ENCODE assay signal across 16 cellular contexts in the genomic region with DNA sequence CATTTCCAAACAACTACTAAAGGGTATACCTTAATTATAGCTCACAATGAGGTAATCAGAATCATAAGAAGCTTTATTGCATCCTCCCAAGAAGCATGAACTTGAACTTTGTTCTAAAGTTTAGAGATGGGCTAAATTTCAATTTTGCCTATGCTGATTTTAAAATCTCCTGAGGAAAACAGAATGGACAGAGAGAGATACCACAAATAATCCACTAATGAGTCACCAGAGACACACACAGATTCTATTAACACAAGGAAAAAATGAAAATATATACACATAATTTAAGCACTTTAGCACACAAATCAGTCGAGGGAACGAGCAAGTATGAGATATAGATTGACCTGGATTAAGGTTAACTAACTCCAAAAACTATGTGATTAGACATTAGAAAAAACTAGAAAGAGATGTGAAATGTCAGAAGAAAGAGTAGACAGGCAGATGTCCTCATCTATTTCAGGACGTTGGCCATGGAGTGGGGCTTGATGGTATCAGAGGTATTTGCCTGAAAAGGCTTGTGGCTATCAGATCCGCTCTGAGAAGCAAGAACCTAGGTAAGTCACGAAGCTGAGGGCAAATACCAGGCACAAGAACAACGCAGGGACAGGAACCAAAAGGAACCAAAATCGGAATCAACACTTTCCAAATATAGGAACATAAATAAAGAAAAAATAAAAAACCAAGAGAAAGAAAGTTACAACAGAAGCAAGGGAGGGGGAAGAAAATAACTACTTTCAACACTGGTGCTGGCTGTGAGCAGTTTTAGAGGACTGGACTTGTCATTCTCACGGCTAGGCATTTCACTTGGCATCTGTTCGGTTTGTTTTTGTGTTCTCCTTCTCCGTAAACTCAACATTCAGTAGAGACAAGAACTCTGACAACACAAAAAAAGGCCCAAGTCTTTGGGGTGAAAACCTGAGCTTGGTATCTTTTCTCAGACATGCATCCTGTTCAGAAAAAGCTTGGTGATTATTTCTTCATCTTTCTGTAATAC.
DNase-seq lines count a peak whose midpoint lies in the region; FAIRE-seq and TF ChIP-seq lines count a peak whose summit lies in the region.
"Had no signal": no experiment of that assay in that cellular context is flagged by ENCODE, and none has a peak within 500 bp of the region (broad histone marks: within the 10 kb centered on the region; RNA-seq: fewer than 3 reads in every experiment).

No MANE protein-coding gene starts in this region.

- no peaks in the 10 kb centered on the region; the same call in 1 of the 2 replicates for H3F3A ChIP-seq in GM23248 (ENCODE audit: insufficient read depth)

- no peaks in the 10 kb centered on the region for H3K9me3 ChIP-seq in GM23248 (ENCODE audit: low read depth)
- H3K9me3 ChIP-seq in astrocyte (ENCODE audit: insufficient read depth, low read depth, low read length), result no peaks in the 10 kb centered on the region
- no peaks in the 10 kb centered on the region for H3K9me3 ChIP-seq in hepatocyte (ENCODE audit: low read depth)
- H3K9me3 ChIP-seq in OCI-LY7 (ENCODE audit: low read length), result no peaks in the 10 kb centered on the region

- CTCF ChIA-PET in OCI-LY7 (lab: Charles Lee; ENCODE audit: unreplicated experiment), result no interaction called here

- peak overlapping the region; percentile 92 for H3K27ac Mint-ChIP-seq in astrocyte (ENCODE audit: unreplicated experiment)
- H3K27ac Mint-ChIP-seq: CD8-positive, alpha-beta T cell; GM23338 had no signal

- H3K4me3 ChIP-seq in GM23248 (no peak overlapping the region), astrocyte (ENCODE audit: insufficient read depth, low read depth, low read length) (no peak overlapping the region), hepatocyte (no peak overlapping the region), OCI-LY7 (ENCODE audit: low read depth, low read length, poor library complexity, severe bottlenecking) (no peak overlapping the region)
- H3K4me3 ChIP-seq: GM12878, GM23338 had no signal

- no peaks in the 10 kb centered on the region for H3K79me2 ChIP-seq in GM23248 (ENCODE audit: insufficient read depth)
- H3K79me2 ChIP-seq in astrocyte (ENCODE audit: insufficient read depth, low read length), result no peaks in the 10 kb centered on the region
- no peaks in the 10 kb centered on the region for H3K79me2 ChIP-seq in hepatocyte
- no peaks in the 10 kb centered on the region for H3K79me2 ChIP-seq in OCI-LY7 (ENCODE audit: insufficient read depth, low read depth, low read length)

- POLR2A ChIA-PET in OCI-LY7 (lab: Charles Lee), result interaction anchor here (0.6 kb wide), 1 partner anchor 322 kb away, joined by 3 read pairs; no protein-coding TSS in a partner anchor

- H3K36me3 ChIP-seq in GM23248 (ENCODE audit: low read depth) (no peaks in the 10 kb centered on the region), astrocyte (ENCODE audit: insufficient read depth, low read length) (no peaks in the 10 kb centered on the region), hepatocyte (replicated peaks; ENCODE audit: insufficient read depth, low read depth) (no peaks in the 10 kb centered on the region), OCI-LY7 (ENCODE audit: insufficient read depth, low read length) (no peaks in the 10 kb centered on the region)

- no peaks in the 10 kb centered on the region for H3K27me3 Mint-ChIP-seq in astrocyte (ENCODE audit: low read depth, unreplicated experiment)

- BruUV-seq in OCI-LY7 (replicated peaks; lab: Mats Ljungman, UMichigan), result no TSS peak

- H4K20me1 ChIP-seq in GM23248 (ENCODE audit: insufficient read depth) (no peaks in the 10 kb centered on the region), astrocyte (ENCODE audit: insufficient read depth, low read length) (no peaks in the 10 kb centered on the region), hepatocyte (ENCODE audit: insufficient read depth, poor library complexity, severe bottlenecking) (no peaks in the 10 kb centered on the region), OCI-LY7 (ENCODE audit: insufficient read depth, low read length) (no peaks in the 10 kb centered on the region)

- no peak for FAIRE-seq in astrocyte (lab: Jason Lieb, UNC)
- FAIRE-seq: GM12878, RCC 7860 had no signal

- in situ Hi-C loops in GM23248 (cut with MboI), result no loop called here

- peak; percentile 30 for DNase-seq in GM23248
- DNase-seq in astrocyte (ENCODE audit: low read depth), result no peak
- DNase-seq in myocyte (ENCODE audit: low read depth), result peak; percentile 48
- DNase-seq in NCI-H748 treated with DMSO at 0.1 percent for 48 hours (lab: John Stamatoyannopoulos, UW), result no peak
- no peak for DNase-seq in GM19238 (ENCODE audit: insufficient read length, low spot score)
- no peak for DNase-seq in hepatocyte (ENCODE audit: low spot score)
- no peak for DNase-seq in OCI-LY7 (ENCODE audit: low spot score)
- DNase-seq: CD8-positive, alpha-beta T cell; NCI-H1105 treated with DMSO at 0.1 percent for 48 hours; NCI-H1930; NCI-H2171; NCI-H510A; SHP77 treated with DMSO at 0.1 percent for 48 hours had no signal

- H3K4me1 Mint-ChIP-seq in astrocyte (ENCODE audit: low read depth, unreplicated experiment), result peaks cover 15% of the 10 kb centered on the region

- no peak overlapping the region for H3K4me3 Mint-ChIP-seq in astrocyte (ENCODE audit: unreplicated experiment)
- H3K4me3 Mint-ChIP-seq: CD8-positive, alpha-beta T cell; GM23338 had no signal

- H3K36me3 Mint-ChIP-seq in astrocyte (ENCODE audit: low read depth, unreplicated experiment), result no peaks in the 10 kb centered on the region
- H3K36me3 Mint-ChIP-seq: CD8-positive, alpha-beta T cell had no signal

- WGBS in GM23248 (ENCODE audit: low coverage in 1 of 2, low lambda C conversion rate in 2 of 2, missing lambda C conversion rate in 2 of 2), 2 experiments, result 34 to 36% methylated on average over 10 of the region's 10 CpGs
- whole genome bisulfite sequencing in hepatocyte (ENCODE audit: low lambda C conversion rate, missing lambda C conversion rate), result 80% methylated on average over 10 of the region's 10 CpGs

- H3K9ac ChIP-seq in GM23248 (no peak overlapping the region), astrocyte (ENCODE audit: low read length) (no peak overlapping the region)

- peaks cover 21% of the 10 kb centered on the region; the same call in 1 of the 2 replicates for H3K4me1 ChIP-seq in GM23248 (ENCODE audit: insufficient read depth)
- H3K4me1 ChIP-seq in astrocyte (ENCODE audit: insufficient read depth, low read length), result no peaks in the 10 kb centered on the region
- no peaks in the 10 kb centered on the region for H3K4me1 ChIP-seq in hepatocyte (ENCODE audit: insufficient read depth)
- H3K4me1 ChIP-seq in OCI-LY7 (ENCODE audit: insufficient read depth, low read length, poor library complexity, severe bottlenecking), result no peaks in the 10 kb centered on the region

- H2AFZ ChIP-seq in GM23248, result 0 out of 2 replicates have a peak overlapping the region, but pooled peaks have one; percentile 25
- H2AFZ ChIP-seq in astrocyte (ENCODE audit: low read depth, low read length), result no peak overlapping the region
- H2AFZ ChIP-seq in hepatocyte, result no peak overlapping the region
- H2AFZ ChIP-seq in OCI-LY7 (ENCODE audit: low read length), result no peak overlapping the region
- H2AFZ ChIP-seq: GM23338 had no signal

- H3K27ac ChIP-seq in GM23248 (no peak overlapping the region), astrocyte (ENCODE audit: low read depth, low read length) (no peak overlapping the region), hepatocyte (no peak overlapping the region), OCI-LY7 (ENCODE audit: low read depth, low read length, poor library complexity, severe bottlenecking) (no peak overlapping the region)

- intact Hi-C loops in OCI-LY7 (cut with micrococcal nuclease; ENCODE audit: unreplicated experiment), result no loop called here

- no peak for TF ChIP-seq CTCF in astrocyte (IDR thresholded peaks at IDR 0.05; ENCODE audit: insufficient read depth, low read depth, low read length)
- TF ChIP-seq CTCF in hepatocyte (IDR thresholded peaks at IDR 0.05; ENCODE audit: poor library complexity), result no peak
- TF ChIP-seq CTCF in OCI-LY7 (conservative IDR thresholded peaks at IDR 0.05; ENCODE audit: low read length), result no peak

- H3K4me2 ChIP-seq in GM23248 (ENCODE audit: unreplicated experiment) (peak overlapping the region; percentile 20), astrocyte (ENCODE audit: low read length) (no peak overlapping the region), hepatocyte (no peak overlapping the region), OCI-LY7 (ENCODE audit: low read length) (no peak overlapping the region)
- H3K4me2 ChIP-seq: GM23338 had no signal

- H3K9me2 ChIP-seq in GM23248 (ENCODE audit: insufficient read depth) (no peaks in the 10 kb centered on the region), hepatocyte (replicated peaks; ENCODE audit: insufficient read depth) (no peaks in the 10 kb centered on the region), OCI-LY7 (ENCODE audit: insufficient read depth, low read length) (no peaks in the 10 kb centered on the region)

- H3K27me3 ChIP-seq in GM23248 (replicated peaks; ENCODE audit: insufficient read depth) (no peaks in the 10 kb centered on the region), astrocyte (ENCODE audit: insufficient read depth, low read length) (no peaks in the 10 kb centered on the region), hepatocyte (no peaks in the 10 kb centered on the region)

- peaks cover 3% of the 10 kb centered on the region for H3K9me3 Mint-ChIP-seq in astrocyte (ENCODE audit: unreplicated experiment)

Comparison
In these comparisons a context has a peak if more than half of its experiments do, and no peak if none do; other contexts are left out.
1. DNase-seq: peak in GM23248 (single experiment) and myocyte (single experiment); none in astrocyte (single experiment), NCI-H748 treated with DMSO at 0.1 percent for 48 hours (single experiment), GM19238 (single experiment), hepatocyte (single experiment) and OCI-LY7 (single experiment).